1 cellular context compared by ENCODE assay signal in genomic region chr11:10918698-10919097, GRCh38.
TF ChIP-seq lines count a peak whose summit lies in the region.

No MANE protein-coding gene starts in this region.

TF ChIP-seq in K562, 482 proteins besides CTCF, POLR2A, EP300 and RAD21 (continued from another document):
- TF ChIP-seq E2F4 (CRISPR knock-in tag; IDR thresholded peaks at IDR 0.05; ENCODE audit: low read depth) (no peak), CEBPB (tag; IDR thresholded peaks at IDR 0.05) (0 out of 2 replicates have a peak, but pooled peaks have one; percentile 16), POLR2AphosphoS5 (IDR thresholded peaks at IDR 0.05; ENCODE audit: control insufficient read depth, insufficient read depth, low read depth, low read length) (no peak), HNRNPH1 (optimal IDR thresholded peaks at IDR 0.05; ENCODE audit: low read depth, low read length) (no peak), NFIC (IDR thresholded peaks at IDR 0.05) (no peak)
